8 cellular contexts compared by ENCODE assay signal in genomic region chr19:18419699-18420460, GRCh38. TPM values are rescaled to one million over a fixed set of nuclear protein-coding genes. Genes with fewer than 3 reads are reported as not detected.
DNase-seq lines count a peak whose midpoint lies in the region; ATAC-seq and TF ChIP-seq lines count a peak whose summit lies in the region.

No MANE protein-coding gene starts in this region.

- DNase-seq in stimulated activated CD4-positive, alpha-beta T cell treated with anti-CD3 and anti-CD28 coated beads, Interleukin-1b, Interleukin-23, amount 100 ng/mL, for 48 hours = peak; percentile 53
- no peak for DNase-seq in stimulated activated CD4-positive, alpha-beta T cell treated with anti-CD3 and anti-CD28 coated beads, Interleukin-4, amount 100 ng/mL, for 4 hours
- peak; percentile 24 for DNase-seq in NOMO-1 treated with DMSO at 0.1 percent for 48 hours (lab: John Stamatoyannopoulos, UW; ENCODE audit: unreplicated experiment)
- no peak for DNase-seq in astrocyte of the spinal cord (ENCODE audit: low read depth, low spot score)
- peak; percentile 33 to 81 for DNase-seq in left lung
- DNase-seq in suprapubic skin (ENCODE audit: low spot score in 2 of 2) = peak in 1 of 2 donors; percentile 85
- no peak for DNase-seq in anterior cingulate cortex (lab: John Stamatoyannopoulos, UW)

- TF ChIP-seq EP300 in suprapubic skin (IDR thresholded peaks at IDR 0.05) = no peak

- peak overlapping the region; percentile 71 for H3K4me3 ChIP-seq in astrocyte of the spinal cord (ENCODE audit: low read depth, low read length)
- H3K4me3 ChIP-seq in left lung = peak overlapping the region; percentile 58 to 67
- H3K4me3 ChIP-seq in suprapubic skin = peak overlapping the region; percentile 68

- H3K27me3 ChIP-seq in left lung = peaks cover 0 to 38% of the 10 kb centered on the region in 2 donors
- no peaks in the 10 kb centered on the region for H3K27me3 ChIP-seq in suprapubic skin

- TF ChIP-seq CTCF in astrocyte of the spinal cord (IDR thresholded peaks at IDR 0.05; ENCODE audit: low read depth, low read length) (no peak), left lung (IDR thresholded peaks at IDR 0.05) (no peak), suprapubic skin (IDR thresholded peaks at IDR 0.05) (no peak)

- H3K27ac ChIP-seq in left lung (peak overlapping the region; percentile 19 to 98), suprapubic skin (peak overlapping the region; percentile 81)

- no peak for ATAC-seq in left lung
- no peak for ATAC-seq in GM21576 (IDR thresholded peaks at IDR 0.05; ENCODE audit: unreplicated experiment)

- under 1% methylated on average over 28 of the region's 97 CpGs for WGBS in suprapubic skin

- no peaks in the 10 kb centered on the region for H3K9me3 ChIP-seq in left lung
- H3K9me3 ChIP-seq in suprapubic skin = no peaks in the 10 kb centered on the region

- TF ChIP-seq POLR2A in suprapubic skin (IDR thresholded peaks at IDR 0.05) = no peak

- H3K36me3 ChIP-seq in left lung (no peaks in the 10 kb centered on the region), suprapubic skin (no peaks in the 10 kb centered on the region)

- intact Hi-C loops in left lung (cut with DNase I) = no loop called here

- H3K4me1 ChIP-seq in left lung = peaks cover 40 to 76% of the 10 kb centered on the region in 2 donors
- H3K4me1 ChIP-seq in suprapubic skin = peaks cover 89% of the 10 kb centered on the region

- in situ Hi-C loops in astrocyte of the spinal cord (cut with HindIII; ENCODE audit: low sequenced_read_pairs) = no loop called here

RNA-seq across cellular contexts. Expression of gene SSBP4, which starts 0.7 kb away (rescaled TPM):
- 10 to 100 TPM; 49.8 to 79.9 TPM for total RNA-seq in left lung
- 10 to 100 TPM; 18.1 to 30.5 (median 27.4) TPM for total RNA-seq in suprapubic skin

RNA-seq across cellular contexts. Expression of gene ISYNA1, which starts 18.1 kb away (rescaled TPM):
- total RNA-seq in left lung (10 to 100 TPM; 22.8 to 43.9 TPM), suprapubic skin (10 to 100 TPM in 3 of 4 donors, 1 to 10 TPM in 1; 7.9 to 27.6 (median 21.0) TPM)

RNA-seq across cellular contexts. Expression of gene LRRC25, which starts 22.5 kb away (rescaled TPM):
- total RNA-seq in left lung (10 to 100 TPM; 14.4 to 53.7 TPM), suprapubic skin (under 1 TPM in 3 of 4 donors, not detected in 1; 0.59 to 0.79 (median 0.73) TPM)

RNA-seq across cellular contexts. Expression of gene GDF15, which starts 33.9 kb away (rescaled TPM):
- 100 to 1,000 TPM in 1 of 2 donors, 10 to 100 TPM in 1; 99.0 to 180 TPM for total RNA-seq in left lung
- under 1 TPM in 3 of 4 donors, not detected in 1; 0.57 to 0.89 (median 0.86) TPM for total RNA-seq in suprapubic skin

Comparison
In these comparisons a context has a peak if more than half of its experiments do, and no peak if none do; other contexts are left out.
1. DNase-seq: peak in stimulated activated CD4-positive, alpha-beta T cell treated with anti-CD3 and anti-CD28 coated beads, Interleukin-1b, Interleukin-23, amount 100 ng/mL, for 48 hours (single experiment), NOMO-1 treated with DMSO at 0.1 percent for 48 hours (single experiment) and left lung (2 of 2); none in stimulated activated CD4-positive, alpha-beta T cell treated with anti-CD3 and anti-CD28 coated beads, Interleukin-4, amount 100 ng/mL, for 4 hours (0 of 2), astrocyte of the spinal cord (single experiment) and anterior cingulate cortex (0 of 58).
2. RNA of gene LRRC25, which starts 22.5 kb away (total RNA-seq): 14.4 to 53.7 TPM in left lung; 0.59 to 0.79 TPM in suprapubic skin; every median in the first group is over 4 times any median in the second.
3. Peak in every context shown above with its lines, with median percentiles within 50 percentile points of each other: H3K4me3 ChIP-seq.